Comparison of ENCODE assay signal across 2 cellular contexts in genomic region chr12:121797937-121798801, GRCh38.
TF ChIP-seq lines count a peak whose summit lies in the region.

No MANE protein-coding gene starts in this region.

TF ChIP-seq in A549, 52 proteins besides CTCF, POLR2A, EP300 and RAD21:
- no peak for TF ChIP-seq PBX3 (IDR thresholded peaks at IDR 0.05)
- no peak for TF ChIP-seq HEYL (CRISPR knock-in tag; IDR thresholded peaks at IDR 0.05)
- TF ChIP-seq MAX (IDR thresholded peaks at IDR 0.05) = peak; percentile 51; the same call in 1 of the 2 replicates

TF ChIP-seq in IMR-90, 13 proteins besides CTCF, POLR2A, EP300 and RAD21:
- TF ChIP-seq RCOR1 (IDR thresholded peaks at IDR 0.05; ENCODE audit: insufficient replicate concordance, low read length) = no peak
- peak; percentile 38; the same call in 1 of the 2 replicates for TF ChIP-seq USF2 (IDR thresholded peaks at IDR 0.05; ENCODE audit: low read depth, low read length)
